1 cellular context compared by ENCODE assay signal in genomic region chr6:107114213-107114871, GRCh38.
TF ChIP-seq lines count a peak whose summit lies in the region.

No MANE protein-coding gene starts in this region.

TF ChIP-seq in HepG2, 621 proteins besides CTCF, POLR2A, EP300 and RAD21 (continued from another document and continues in another):
- TF ChIP-seq MED13 (CRISPR knock-in tag; IDR thresholded peaks at IDR 0.05) = 0 out of 2 replicates have a peak, but pooled peaks have one; percentile 27
- TF ChIP-seq RBM39 (IDR thresholded peaks at IDR 0.05; ENCODE audit: low read depth, low read length, poor library complexity, severe bottlenecking) = no peak
- TF ChIP-seq, protein P1, sequence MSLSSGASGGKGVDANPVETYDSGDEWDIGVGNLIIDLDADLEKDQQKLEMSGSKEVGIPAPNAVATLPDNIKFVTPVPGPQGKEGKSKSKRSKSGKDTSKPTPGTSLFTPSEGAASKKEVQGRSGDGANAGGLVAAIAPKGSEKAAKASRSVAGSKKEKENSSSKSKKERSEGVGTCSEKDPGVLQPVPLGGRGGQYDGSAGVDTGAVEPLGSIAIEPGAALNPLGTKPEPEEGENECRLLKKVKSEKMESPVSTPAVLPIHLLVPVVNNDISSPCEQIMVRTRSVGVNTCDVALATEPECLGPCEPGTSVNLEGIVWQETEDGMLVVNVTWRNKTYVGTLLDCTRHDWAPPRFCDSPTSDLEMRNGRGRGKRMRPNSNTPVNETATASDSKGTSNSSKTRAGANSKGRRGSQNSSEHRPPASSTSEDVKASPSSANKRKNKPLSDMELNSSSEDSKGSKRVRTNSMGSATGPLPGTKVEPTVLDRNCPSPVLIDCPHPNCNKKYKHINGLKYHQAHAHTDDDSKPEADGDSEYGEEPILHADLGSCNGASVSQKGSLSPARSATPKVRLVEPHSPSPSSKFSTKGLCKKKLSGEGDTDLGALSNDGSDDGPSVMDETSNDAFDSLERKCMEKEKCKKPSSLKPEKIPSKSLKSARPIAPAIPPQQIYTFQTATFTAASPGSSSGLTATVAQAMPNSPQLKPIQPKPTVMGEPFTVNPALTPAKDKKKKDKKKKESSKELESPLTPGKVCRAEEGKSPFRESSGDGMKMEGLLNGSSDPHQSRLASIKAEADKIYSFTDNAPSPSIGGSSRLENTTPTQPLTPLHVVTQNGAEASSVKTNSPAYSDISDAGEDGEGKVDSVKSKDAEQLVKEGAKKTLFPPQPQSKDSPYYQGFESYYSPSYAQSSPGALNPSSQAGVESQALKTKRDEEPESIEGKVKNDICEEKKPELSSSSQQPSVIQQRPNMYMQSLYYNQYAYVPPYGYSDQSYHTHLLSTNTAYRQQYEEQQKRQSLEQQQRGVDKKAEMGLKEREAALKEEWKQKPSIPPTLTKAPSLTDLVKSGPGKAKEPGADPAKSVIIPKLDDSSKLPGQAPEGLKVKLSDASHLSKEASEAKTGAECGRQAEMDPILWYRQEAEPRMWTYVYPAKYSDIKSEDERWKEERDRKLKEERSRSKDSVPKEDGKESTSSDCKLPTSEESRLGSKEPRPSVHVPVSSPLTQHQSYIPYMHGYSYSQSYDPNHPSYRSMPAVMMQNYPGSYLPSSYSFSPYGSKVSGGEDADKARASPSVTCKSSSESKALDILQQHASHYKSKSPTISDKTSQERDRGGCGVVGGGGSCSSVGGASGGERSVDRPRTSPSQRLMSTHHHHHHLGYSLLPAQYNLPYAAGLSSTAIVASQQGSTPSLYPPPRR (CRISPR knock-in tag; IDR thresholded peaks at IDR 0.05; ENCODE audit: borderline replicate concordance) = no peak
- TF ChIP-seq, protein P2, sequence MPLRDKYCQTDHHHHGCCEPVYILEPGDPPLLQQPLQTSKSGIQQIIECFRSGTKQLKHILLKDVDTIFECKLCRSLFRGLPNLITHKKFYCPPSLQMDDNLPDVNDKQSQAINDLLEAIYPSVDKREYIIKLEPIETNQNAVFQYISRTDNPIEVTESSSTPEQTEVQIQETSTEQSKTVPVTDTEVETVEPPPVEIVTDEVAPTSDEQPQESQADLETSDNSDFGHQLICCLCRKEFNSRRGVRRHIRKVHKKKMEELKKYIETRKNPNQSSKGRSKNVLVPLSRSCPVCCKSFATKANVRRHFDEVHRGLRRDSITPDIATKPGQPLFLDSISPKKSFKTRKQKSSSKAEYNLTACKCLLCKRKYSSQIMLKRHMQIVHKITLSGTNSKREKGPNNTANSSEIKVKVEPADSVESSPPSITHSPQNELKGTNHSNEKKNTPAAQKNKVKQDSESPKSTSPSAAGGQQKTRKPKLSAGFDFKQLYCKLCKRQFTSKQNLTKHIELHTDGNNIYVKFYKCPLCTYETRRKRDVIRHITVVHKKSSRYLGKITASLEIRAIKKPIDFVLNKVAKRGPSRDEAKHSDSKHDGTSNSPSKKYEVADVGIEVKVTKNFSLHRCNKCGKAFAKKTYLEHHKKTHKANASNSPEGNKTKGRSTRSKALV (CRISPR knock-in tag; IDR thresholded peaks at IDR 0.05) = peak; percentile 29; the same call in 1 of the 2 replicates
- TF ChIP-seq HNF1A (IDR thresholded peaks at IDR 0.05; ENCODE audit: low read depth) = no peak
- TF ChIP-seq HNF1A (CRISPR knock-in tag; IDR thresholded peaks at IDR 0.05; ENCODE audit: borderline replicate concordance) = no peak
- TF ChIP-seq, protein P3, sequence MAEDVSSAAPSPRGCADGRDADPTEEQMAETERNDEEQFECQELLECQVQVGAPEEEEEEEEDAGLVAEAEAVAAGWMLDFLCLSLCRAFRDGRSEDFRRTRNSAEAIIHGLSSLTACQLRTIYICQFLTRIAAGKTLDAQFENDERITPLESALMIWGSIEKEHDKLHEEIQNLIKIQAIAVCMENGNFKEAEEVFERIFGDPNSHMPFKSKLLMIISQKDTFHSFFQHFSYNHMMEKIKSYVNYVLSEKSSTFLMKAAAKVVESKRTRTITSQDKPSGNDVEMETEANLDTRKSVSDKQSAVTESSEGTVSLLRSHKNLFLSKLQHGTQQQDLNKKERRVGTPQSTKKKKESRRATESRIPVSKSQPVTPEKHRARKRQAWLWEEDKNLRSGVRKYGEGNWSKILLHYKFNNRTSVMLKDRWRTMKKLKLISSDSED (CRISPR knock-in tag; IDR thresholded peaks at IDR 0.05) = no peak
- peak; percentile 33 for TF ChIP-seq AGO2 (optimal IDR thresholded peaks at IDR 0.05; ENCODE audit: low read depth, low read length)
- TF ChIP-seq, protein P4, sequence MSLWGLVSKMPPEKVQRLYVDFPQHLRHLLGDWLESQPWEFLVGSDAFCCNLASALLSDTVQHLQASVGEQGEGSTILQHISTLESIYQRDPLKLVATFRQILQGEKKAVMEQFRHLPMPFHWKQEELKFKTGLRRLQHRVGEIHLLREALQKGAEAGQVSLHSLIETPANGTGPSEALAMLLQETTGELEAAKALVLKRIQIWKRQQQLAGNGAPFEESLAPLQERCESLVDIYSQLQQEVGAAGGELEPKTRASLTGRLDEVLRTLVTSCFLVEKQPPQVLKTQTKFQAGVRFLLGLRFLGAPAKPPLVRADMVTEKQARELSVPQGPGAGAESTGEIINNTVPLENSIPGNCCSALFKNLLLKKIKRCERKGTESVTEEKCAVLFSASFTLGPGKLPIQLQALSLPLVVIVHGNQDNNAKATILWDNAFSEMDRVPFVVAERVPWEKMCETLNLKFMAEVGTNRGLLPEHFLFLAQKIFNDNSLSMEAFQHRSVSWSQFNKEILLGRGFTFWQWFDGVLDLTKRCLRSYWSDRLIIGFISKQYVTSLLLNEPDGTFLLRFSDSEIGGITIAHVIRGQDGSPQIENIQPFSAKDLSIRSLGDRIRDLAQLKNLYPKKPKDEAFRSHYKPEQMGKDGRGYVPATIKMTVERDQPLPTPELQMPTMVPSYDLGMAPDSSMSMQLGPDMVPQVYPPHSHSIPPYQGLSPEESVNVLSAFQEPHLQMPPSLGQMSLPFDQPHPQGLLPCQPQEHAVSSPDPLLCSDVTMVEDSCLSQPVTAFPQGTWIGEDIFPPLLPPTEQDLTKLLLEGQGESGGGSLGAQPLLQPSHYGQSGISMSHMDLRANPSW (CRISPR knock-in tag; IDR thresholded peaks at IDR 0.05; ENCODE audit: borderline replicate concordance) = no peak
- no peak for TF ChIP-seq MTERF4 (CRISPR knock-in tag; IDR thresholded peaks at IDR 0.05)
- no peak for TF ChIP-seq NFYC (CRISPR knock-in tag; IDR thresholded peaks at IDR 0.05)
- peak; percentile 77 for TF ChIP-seq KAT7 (CRISPR knock-in tag; IDR thresholded peaks at IDR 0.05; ENCODE audit: borderline replicate concordance)
- no peak for TF ChIP-seq ZNF792 (CRISPR knock-in tag; IDR thresholded peaks at IDR 0.05)
- TF ChIP-seq, protein P5, sequence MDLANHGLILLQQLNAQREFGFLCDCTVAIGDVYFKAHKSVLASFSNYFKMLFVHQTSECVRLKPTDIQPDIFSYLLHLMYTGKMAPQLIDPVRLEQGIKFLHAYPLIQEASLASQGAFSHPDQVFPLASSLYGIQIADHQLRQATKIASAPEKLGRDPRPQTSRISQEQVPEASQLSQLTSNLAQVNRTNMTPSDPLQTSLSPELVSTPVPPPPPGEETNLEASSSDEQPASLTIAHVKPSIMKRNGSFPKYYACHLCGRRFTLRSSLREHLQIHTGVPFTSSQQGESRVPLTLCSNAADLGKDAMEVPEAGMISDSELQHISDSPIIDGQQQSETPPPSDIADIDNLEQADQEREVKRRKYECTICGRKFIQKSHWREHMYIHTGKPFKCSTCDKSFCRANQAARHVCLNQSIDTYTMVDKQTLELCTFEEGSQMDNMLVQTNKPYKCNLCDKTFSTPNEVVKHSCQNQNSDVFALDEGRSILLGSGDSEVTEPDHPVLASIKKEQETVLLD (CRISPR knock-in tag; IDR thresholded peaks at IDR 0.05; ENCODE audit: low read depth) = 0 out of 2 replicates have a peak, but pooled peaks have one; percentile 26
- TF ChIP-seq KLF6 (CRISPR knock-in tag; IDR thresholded peaks at IDR 0.05) = 0 out of 2 replicates have a peak, but pooled peaks have one; percentile 57
- no peak for TF ChIP-seq ZNF101 (CRISPR knock-in tag; IDR thresholded peaks at IDR 0.05; ENCODE audit: borderline replicate concordance, low read depth)
- TF ChIP-seq ZNF142 (CRISPR knock-in tag; IDR thresholded peaks at IDR 0.05) = 0 out of 2 replicates have a peak, but pooled peaks have one; percentile 46
- TF ChIP-seq BRD4 (CRISPR knock-in tag; IDR thresholded peaks at IDR 0.05) = 0 out of 2 replicates have a peak, but pooled peaks have one; percentile 21
- 0 out of 2 replicates have a peak, but pooled peaks have one; percentile 37 for TF ChIP-seq ISL2 (CRISPR knock-in tag; IDR thresholded peaks at IDR 0.05)
- TF ChIP-seq FUBP1 (CRISPR knock-in tag; IDR thresholded peaks at IDR 0.05; ENCODE audit: borderline replicate concordance) = no peak
